8 cellular contexts compared by ENCODE assay signal in the genomic region with DNA sequence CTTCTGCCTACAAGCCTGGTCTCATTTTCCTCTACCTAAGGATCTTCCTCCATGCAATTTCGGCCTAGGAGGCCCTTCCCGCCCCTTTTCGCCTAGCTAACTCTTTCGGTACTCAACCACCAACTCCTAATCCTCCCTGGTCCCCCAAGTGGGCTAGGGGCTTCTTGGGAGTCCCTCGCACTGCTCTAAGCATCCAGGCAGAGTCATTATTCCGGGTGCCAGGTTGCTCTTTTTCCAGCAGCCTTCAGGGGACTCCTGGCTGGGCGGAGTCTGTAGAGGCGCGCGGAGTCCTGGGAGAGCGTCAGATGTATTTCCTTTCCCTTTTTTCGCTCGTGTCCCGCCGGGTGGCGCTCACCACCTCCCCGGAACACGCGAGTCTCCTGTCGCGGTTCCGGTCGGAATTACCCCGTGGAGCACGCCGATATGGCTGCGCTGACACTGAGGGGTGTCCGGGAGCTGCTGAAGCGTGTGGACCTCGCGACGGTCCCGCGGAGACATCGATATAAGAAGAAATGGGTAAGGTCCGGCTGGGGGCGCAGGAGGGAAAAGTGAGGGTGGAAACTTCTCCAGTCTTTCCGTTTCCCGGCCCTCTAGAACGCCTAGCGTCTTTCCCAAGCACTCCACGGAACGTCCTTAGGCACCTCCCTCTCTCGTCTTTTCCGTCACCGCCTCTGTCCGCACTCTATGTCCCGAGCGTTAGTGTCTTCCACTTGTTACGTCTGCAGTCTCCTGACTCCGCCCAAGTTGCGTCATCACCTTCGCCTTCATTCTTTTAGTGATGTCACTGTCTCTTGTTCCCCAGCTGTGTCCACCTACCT. TPM values are rescaled to one million over a fixed set of nuclear protein-coding genes. Genes with fewer than 3 reads are reported as not detected.
DNase-seq lines count a peak whose midpoint lies in the region; ATAC-seq and TF ChIP-seq lines count a peak whose summit lies in the region.

NSUN4 (plus strand) TSS at position 404 of the 818 bp plus-strand sequence; CDS start at position 424, 20 bp downstream.

- peak; percentile 73 for ATAC-seq in GM21515 (IDR thresholded peaks at IDR 0.05; ENCODE audit: unreplicated experiment)
- ATAC-seq in mucosa of descending colon, result peak; percentile 97

- peaks cover 4% of the 10 kb centered on the region for H3K36me3 ChIP-seq in mucosa of descending colon (ENCODE audit: low read depth)

- TF ChIP-seq CTCF in epithelial cell of esophagus (IDR thresholded peaks at IDR 0.05; ENCODE audit: insufficient read depth, low read depth, low read length, missing control alignments), result peak; percentile 51
- peak; percentile 70 for TF ChIP-seq CTCF in mucosa of descending colon (IDR thresholded peaks at IDR 0.05)

- H3K4me3 ChIP-seq in epithelial cell of esophagus (ENCODE audit: low read length), result peak within 1 kb of the TSS; percentile 61
- peak within 1 kb of the TSS; percentile 56 for H3K4me3 ChIP-seq in mucosa of descending colon

- DNase-seq in DMS 273 treated with DMSO at 0.1 percent for 48 hours (lab: John Stamatoyannopoulos, UW) (peak; percentile 84), HuH-7.5 (ENCODE audit: low spot score) (peak; percentile 77), OCI-M1 (lab: John Stamatoyannopoulos, UW) (peak; percentile 96), activated T-cell treated with anti-CD3 and anti-CD28 coated beads for 4 hours (peak; percentile 70), epithelial cell of esophagus (ENCODE audit: low read depth) (peak; percentile 94), mucosa of descending colon (peak; percentile 93 to 95 (median 93))
- DNase-seq in stimulated activated CD8-positive, alpha-beta memory T cell treated with anti-CD3 and anti-CD28 coated beads, Interleukin-4, amount 100 ng/mL, for 24 hours (ENCODE audit: low read depth), result peak; percentile 77

- intact Hi-C loops in mucosa of descending colon (cut with DNase I, micrococcal nuclease), result no loop called here

- H3K4me1 ChIP-seq in mucosa of descending colon (ENCODE audit: low read depth), result peaks cover 8% of the 10 kb centered on the region

- no peaks in the 10 kb centered on the region for H3K9me3 ChIP-seq in mucosa of descending colon

RNA-seq across cellular contexts. Expression of gene NSUN4, which starts in this region (rescaled TPM):
- total RNA-seq in mucosa of descending colon, result 10 to 100 TPM; 18.5 to 20.6 (median 20.5) TPM

Comparison
In these comparisons a context has a peak if more than half of its experiments do, and no peak if none do; other contexts are left out.
1. Peak in every context shown above with its lines: DNase-seq, ATAC-seq and H3K4me3 ChIP-seq.